8 cellular contexts compared by ENCODE assay signal in the genomic region with DNA sequence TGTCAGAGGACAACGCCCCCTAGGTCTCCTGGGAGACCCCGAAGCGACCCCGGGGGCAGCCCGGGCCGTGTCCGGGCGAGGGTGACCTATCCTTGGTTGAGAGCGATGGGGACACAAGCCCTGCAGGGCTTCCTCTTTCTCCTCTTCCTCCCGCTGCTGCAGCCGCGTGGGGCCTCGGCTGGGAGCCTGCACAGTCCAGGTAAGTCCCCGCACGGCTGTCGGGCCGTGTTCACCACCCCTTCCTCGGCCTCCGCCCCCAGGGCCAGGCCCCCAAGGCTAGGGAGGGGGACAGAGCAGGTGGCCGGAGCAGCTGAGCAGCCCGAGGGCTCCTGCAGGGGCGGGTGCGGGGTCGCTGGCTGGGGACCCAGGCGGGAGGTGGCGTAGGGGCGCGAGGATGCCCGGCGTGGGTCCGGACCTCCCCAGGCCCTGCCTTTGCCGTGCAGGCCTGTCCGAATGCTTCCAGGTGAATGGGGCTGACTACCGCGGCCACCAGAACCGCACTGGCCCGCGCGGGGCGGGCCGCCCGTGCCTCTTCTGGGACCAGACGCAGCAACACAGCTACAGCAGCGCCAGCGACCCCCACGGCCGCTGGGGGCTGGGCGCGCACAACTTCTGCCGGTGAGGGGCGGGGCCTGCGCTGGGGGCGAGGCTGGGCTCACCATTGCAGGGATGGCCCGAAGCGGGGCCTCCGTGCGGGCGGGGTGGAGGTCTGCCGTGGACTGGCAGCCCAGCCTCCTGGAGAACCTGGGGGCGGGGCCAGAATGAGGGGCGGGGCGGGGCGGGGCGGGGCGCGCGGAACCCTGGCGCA. TPM values are rescaled to one million over a fixed set of nuclear protein-coding genes. Genes with fewer than 3 reads are reported as not detected.
A peak's percentile ranks its signal among the peaks of the same experiment; 100 is the strongest.
DNase-seq lines count a peak whose midpoint lies in the region; ATAC-seq and TF ChIP-seq lines count a peak whose summit lies in the region.

No MANE protein-coding gene starts in this region.

- H3K36me3 Mint-ChIP-seq in T-cell: no peaks in the 10 kb centered on the region
- no peaks in the 10 kb centered on the region for H3K36me3 Mint-ChIP-seq in brain

- H3K27ac Mint-ChIP-seq in T-cell (no peak overlapping the region), brain (peak overlapping the region in 1 of 5 experiments; percentile 88)

- H3K4me1 ChIP-seq in mononuclear cell (ENCODE audit: insufficient read depth, low read length): peaks cover 67% of the 10 kb centered on the region

- TF ChIP-seq CTCF in brain (conservative IDR thresholded peaks at IDR 0.05): no peak

- peak overlapping the region; percentile 25 for H3K4me3 ChIP-seq in mononuclear cell (ENCODE audit: low read length)

- ATAC-seq in T-cell (replicated peaks in 1 of 4): peak; percentile 15 to 28 (median 18)
- ATAC-seq in GM21381 (IDR thresholded peaks at IDR 0.05; ENCODE audit: unreplicated experiment): no peak
- no peak for ATAC-seq in HG02852 (IDR thresholded peaks at IDR 0.05; ENCODE audit: unreplicated experiment)

- H3K27me3 ChIP-seq in mononuclear cell (ENCODE audit: insufficient read depth, low read length): peaks cover 46% of the 10 kb centered on the region

- H3K9me3 Mint-ChIP-seq in T-cell (no peaks in the 10 kb centered on the region), brain (peaks cover 0 to 3% (median 0%) of the 10 kb centered on the region in 5 experiments)

- H3K9me3 ChIP-seq in mononuclear cell (ENCODE audit: low read depth, low read length): no peaks in the 10 kb centered on the region

- POLR2A ChIA-PET in T-cell (lab: Charles Lee): no interaction called here

- H3K4me3 Mint-ChIP-seq in T-cell: peak overlapping the region; percentile 56 to 86 (median 58)
- H3K4me3 Mint-ChIP-seq in brain: peak overlapping the region; percentile 90 to 94 (median 92)

- DNase-seq in NCI-H2081 (lab: John Stamatoyannopoulos, UW): peak; percentile 64 to 67
- DNase-seq in NCI-H2081 treated with DMSO at 0.1 percent for 48 hours (lab: John Stamatoyannopoulos, UW): no peak
- peak; percentile 45 for DNase-seq in NCI-H1436 treated with DMSO at 0.1 percent for 48 hours (lab: John Stamatoyannopoulos, UW)
- peak in 24 of 34 experiments; percentile 21 to 53 (median 43) for DNase-seq in T-cell

- H3K27me3 Mint-ChIP-seq in T-cell: peaks cover 16 to 46% of the 10 kb centered on the region in 2 donors
- peaks cover 44% of the 10 kb centered on the region for H3K27me3 Mint-ChIP-seq in brain

- H3K4me1 Mint-ChIP-seq in T-cell: peaks cover 19 to 34% (median 26%) of the 10 kb centered on the region in 3 donors
- H3K4me1 Mint-ChIP-seq in brain: peaks cover 7% of the 10 kb centered on the region

- CTCF ChIA-PET in T-cell (lab: Charles Lee): no interaction called here

RNA-seq across cellular contexts. Expression of a gene that starts 0.5 kb away (rescaled TPM):
- total RNA-seq in T-cell (under 1 TPM in 1 of 5 donors, not detected in 4; 0.15 TPM), mononuclear cell (not detected)
- 1.1 TPM for polyA plus RNA-seq in brain (ENCODE audit: insufficient read depth, low read depth, low replicate concordance)

RNA-seq across cellular contexts. Expression of a gene that starts 4.5 kb away (rescaled TPM):
- total RNA-seq in T-cell (1 to 10 TPM; 1.9 to 3.3 (median 3.1) TPM), mononuclear cell (3.1 TPM)
- 121 TPM for polyA plus RNA-seq in brain (ENCODE audit: insufficient read depth, low read depth, low replicate concordance)

RNA-seq across cellular contexts. Expression of a gene that starts 15.6 kb away (rescaled TPM):
- total RNA-seq in T-cell: 1 to 10 TPM; 1.3 to 3.1 (median 1.7) TPM
- 47.6 TPM for polyA plus RNA-seq in brain (ENCODE audit: insufficient read depth, low read depth, low replicate concordance)
- 1.3 TPM for total RNA-seq in mononuclear cell

RNA-seq across cellular contexts. Expression of a gene that starts 48.1 kb away (rescaled TPM):
- under 1 TPM in 1 of 5 donors, not detected in 4; 0.16 TPM for total RNA-seq in T-cell
- polyA plus RNA-seq in brain (ENCODE audit: insufficient read depth, low read depth, low replicate concordance): 16.3 TPM
- total RNA-seq in mononuclear cell: not detected

RNA-seq across cellular contexts. Expression of a gene that starts 52.9 kb away (rescaled TPM):
- total RNA-seq in T-cell: 100 to 1,000 TPM in 3 of 5 donors, 10 to 100 TPM in 2; 83.0 to 144 (median 106) TPM
- 44.2 TPM for polyA plus RNA-seq in brain (ENCODE audit: insufficient read depth, low read depth, low replicate concordance)
- 15.7 TPM for total RNA-seq in mononuclear cell

Comparison
In these comparisons a context has a peak if more than half of its experiments do, and no peak if none do; other contexts are left out.
1. ATAC-seq: peak in T-cell (4 of 4); none in GM21381 (single experiment) and HG02852 (single experiment).